Comparison of ENCODE assay signal across 17 cellular contexts in genomic region chr4:162164881-162165528, GRCh38. TPM values are rescaled to one million over a fixed set of nuclear protein-coding genes. Genes with fewer than 3 reads are reported as not detected.
DNase-seq lines count a peak whose midpoint lies in the region; ATAC-seq and TF ChIP-seq lines count a peak whose summit lies in the region.
"Had no signal": no experiment of that assay in that cellular context is flagged by ENCODE, and none has a peak within 500 bp of the region (broad histone marks: within the 10 kb centered on the region; RNA-seq: fewer than 3 reads in every experiment).

No MANE protein-coding gene starts in this region.

- ATAC-seq in right lobe of liver, result no peak
- ATAC-seq: activated T-helper 17 cell treated with anti-CD3 and anti-CD28 coated beads, Interleukin-2, amount 50 U/mL, for 72 hours had no signal

- no peaks in the 10 kb centered on the region for H3K36me3 Mint-ChIP-seq in mesothelial cell of epicardium

- H3K27me3 ChIP-seq in BLaER1 treated with 17β-estradiol and CSF1 and Interleukin-3, amounts not matched to agents 10 nM and 100 nM, result no peaks in the 10 kb centered on the region
- H3K27me3 ChIP-seq in dorsolateral prefrontal cortex, result no peaks in the 10 kb centered on the region
- peaks cover 0 to 16% of the 10 kb centered on the region in 2 donors for H3K27me3 ChIP-seq in right lobe of liver
- H3K27me3 ChIP-seq: thyroid gland had no signal

- no peak overlapping the region for H3K27ac Mint-ChIP-seq in mesothelial cell of epicardium
- H3K27ac Mint-ChIP-seq: activated T-helper 17 cell treated with anti-CD3 and anti-CD28 coated beads, Interleukin-2, amount 50 U/mL, for 72 hours; T-helper 2 cell treated with Interferon-gamma antibody and Interleukin-4, amounts not matched to agents 5 μg/mL and 100 μg/mL, for 36 hours had no signal

- H3K4me1 Mint-ChIP-seq in mesothelial cell of epicardium, result peaks cover 12% of the 10 kb centered on the region
- H3K4me1 Mint-ChIP-seq: activated T-helper 17 cell treated with anti-CD3 and anti-CD28 coated beads, Interleukin-2, amount 50 U/mL, for 72 hours had no signal

- no peaks in the 10 kb centered on the region for H4K20me1 ChIP-seq in BLaER1 treated with 17β-estradiol and CSF1 and Interleukin-3, amounts not matched to agents 10 nM and 100 nM

- no peaks in the 10 kb centered on the region for H3K9me3 Mint-ChIP-seq in mesothelial cell of epicardium
- H3K9me3 Mint-ChIP-seq: activated T-helper 17 cell treated with anti-CD3 and anti-CD28 coated beads, Interleukin-2, amount 50 U/mL, for 72 hours; H9; T-helper 2 cell treated with Interferon-gamma antibody and Interleukin-4, amounts not matched to agents 5 μg/mL and 100 μg/mL, for 36 hours had no signal

- H3K36me3 ChIP-seq in BLaER1 treated with 17β-estradiol and CSF1 and Interleukin-3, amounts not matched to agents 10 nM and 100 nM, result no peaks in the 10 kb centered on the region
- no peaks in the 10 kb centered on the region for H3K36me3 ChIP-seq in right lobe of liver
- H3K36me3 ChIP-seq: prostate gland, thyroid gland had no signal

- TF ChIP-seq CTCF in dorsolateral prefrontal cortex (IDR thresholded peaks at IDR 0.05 in 54 of 56, conservative IDR thresholded peaks at IDR 0.05 in 2 of 56; ENCODE audit: low read depth in 1 of 56, partially characterized antibody in 56 of 56) (no peak), mesothelial cell of epicardium (IDR thresholded peaks at IDR 0.05; ENCODE audit: unreplicated experiment) (no peak), right lobe of liver (IDR thresholded peaks at IDR 0.05) (no peak)

- intact Hi-C loops in dorsolateral prefrontal cortex (cut with DNase I) (no loop called here), right lobe of liver (cut with DNase I) (no loop called here)

- H3K27me3 Mint-ChIP-seq in mesothelial cell of epicardium (ENCODE audit: low read depth), result peaks cover 31% of the 10 kb centered on the region
- H3K27me3 Mint-ChIP-seq: activated T-helper 17 cell treated with anti-CD3 and anti-CD28 coated beads, Interleukin-2, amount 50 U/mL, for 72 hours had no signal

- H3K4me3 Mint-ChIP-seq in mesothelial cell of epicardium, result peak overlapping the region; percentile 28
- H3K4me3 Mint-ChIP-seq: T-helper 2 cell treated with Interferon-gamma antibody and Interleukin-4, amounts not matched to agents 5 μg/mL and 100 μg/mL, for 36 hours had no signal

- DNase-seq in NCI-H69 (lab: John Stamatoyannopoulos, UW), result peak; percentile 26
- DNase-seq in dorsolateral prefrontal cortex, result no peak
- DNase-seq in mesothelial cell of epicardium (ENCODE audit: low spot score in 2 of 2, unreplicated experiment in 2 of 2), result no peak
- DNase-seq in NK-92 treated with Interleukin-12 subunit alpha and Interleukin-12 subunit beta, amount 100 ng/mL, for 24 hours (lab: John Stamatoyannopoulos, UW), result no peak
- DNase-seq in right lobe of liver, result no peak
- DNase-seq in kidney glomerular epithelial cell (lab: John Stamatoyannopoulos, UW), result no peak
- DNase-seq in NCI-H446 treated with DMSO at 0.1 percent for 48 hours (lab: John Stamatoyannopoulos, UW), result no peak
- DNase-seq: activated CD4-positive, alpha-beta T cell treated with anti-CD3 and anti-CD28 coated beads, Interleukin-2, amount 50 U/mL, for 1 hour; H9; NCI-H2081; NCI-H748 treated with DMSO at 0.1 percent for 48 hours; stimulated activated CD8-positive, alpha-beta memory T cell treated with anti-CD3 and anti-CD28 coated beads, Interleukin-4, amount 100 ng/mL, for 48 hours; thyroid gland had no signal

- no peak overlapping the region for H3K9ac ChIP-seq in BLaER1 treated with 17β-estradiol and CSF1 and Interleukin-3, amounts not matched to agents 10 nM and 100 nM

- peak overlapping the region in 7 of 11 experiments; percentile 50 to 78 (median 62); a peak in 10 of 22 replicates for H3K4me2 ChIP-seq in BLaER1 treated with 17β-estradiol and CSF1 and Interleukin-3, amounts not matched to agents 10 nM and 100 nM

- H3K4me3 ChIP-seq in BLaER1 treated with 17β-estradiol and CSF1 and Interleukin-3, amounts not matched to agents 10 nM and 100 nM, result peak overlapping the region in 2 of 10 experiments; percentile 56 to 64; a peak in 3 of 20 replicates
- peak overlapping the region in 55 of 59 donors; percentile 32 to 79 (median 64) for H3K4me3 ChIP-seq in dorsolateral prefrontal cortex
- no peak overlapping the region for H3K4me3 ChIP-seq in right lobe of liver

- no peak overlapping the region for H3K27ac ChIP-seq in BLaER1 treated with 17β-estradiol and CSF1 and Interleukin-3, amounts not matched to agents 10 nM and 100 nM
- H3K27ac ChIP-seq in dorsolateral prefrontal cortex (peak overlapping the region in 5 of 59 donors; percentile 54 to 88 (median 62)), right lobe of liver (no peak overlapping the region)
- H3K27ac ChIP-seq: prostate gland, thyroid gland had no signal

- no peaks in the 10 kb centered on the region for H3K9me3 ChIP-seq in BLaER1 treated with 17β-estradiol and CSF1 and Interleukin-3, amounts not matched to agents 10 nM and 100 nM (replicated peaks in 1 of 11)
- no peaks in the 10 kb centered on the region for H3K9me3 ChIP-seq in right lobe of liver
- H3K9me3 ChIP-seq: prostate gland, thyroid gland had no signal

- TF ChIP-seq POLR2A in right lobe of liver (IDR thresholded peaks at IDR 0.05), result no peak

- peaks cover 0 to 7% (median 0%) of the 10 kb centered on the region in 10 experiments; a peak in 1 of 20 replicates for H3K4me1 ChIP-seq in BLaER1 treated with 17β-estradiol and CSF1 and Interleukin-3, amounts not matched to agents 10 nM and 100 nM
- no peaks in the 10 kb centered on the region for H3K4me1 ChIP-seq in right lobe of liver
- H3K4me1 ChIP-seq: prostate gland, thyroid gland had no signal

RNA-seq across cellular contexts. Expression of gene FSTL5, which starts 1.2 kb away (rescaled TPM):
- 10 to 100 TPM in 114 of 120 experiments, 1 to 10 TPM in 6; 5.2 to 33.7 (median 16.0) TPM for total RNA-seq in dorsolateral prefrontal cortex
- total RNA-seq in mesothelial cell of epicardium, result 0.04 to 0.16 TPM (median 0.09 TPM) in 3 replicates
- total RNA-seq in right lobe of liver, result under 1 TPM in 2 of 6 experiments, not detected in 4; 0.12 to 0.95 TPM
- total RNA-seq: activated T-helper 17 cell treated with anti-CD3 and anti-CD28 coated beads, Interleukin-2, amount 50 U/mL, for 72 hours; H9 had no signal

Comparison
In these comparisons a context has a peak if more than half of its experiments do, and no peak if none do; other contexts are left out.
1. H3K4me3 ChIP-seq: peak in dorsolateral prefrontal cortex (55 of 59); none in right lobe of liver (0 of 3).